Comparison of ENCODE assay signal across 8 cellular contexts in the genomic region with DNA sequence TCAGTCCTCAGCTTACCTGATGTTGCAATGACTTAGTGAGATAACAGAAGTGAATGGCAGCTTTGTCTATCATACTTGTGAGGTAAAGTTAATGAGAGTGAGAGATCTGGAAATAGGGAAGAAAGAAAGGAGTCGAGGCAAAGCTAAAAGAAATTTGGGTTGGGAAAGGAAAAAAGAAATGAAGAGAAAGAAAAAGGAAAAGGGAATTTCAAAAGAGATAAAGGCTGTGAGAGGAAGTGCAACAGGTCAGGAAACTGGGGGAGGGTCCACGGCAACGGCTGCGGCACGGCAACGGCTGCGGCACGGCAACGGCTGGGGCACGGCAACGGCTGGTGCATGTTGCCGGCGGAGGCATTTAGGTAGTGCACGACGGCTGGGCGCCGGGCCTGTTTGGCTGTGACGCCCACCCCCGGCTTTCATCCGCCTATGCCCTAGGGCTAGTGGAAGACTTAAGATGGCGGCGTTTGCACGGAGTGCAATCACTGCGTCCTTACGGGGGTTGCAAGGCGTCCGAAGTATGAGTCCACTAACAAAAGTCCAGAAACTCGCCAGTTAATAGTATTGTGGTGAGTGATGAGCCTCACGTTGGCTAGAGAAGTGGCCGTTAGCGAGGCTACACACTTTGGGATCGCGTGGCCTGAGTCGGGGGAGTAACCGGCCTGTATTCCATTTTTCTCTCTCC.
DNase-seq lines count a peak whose midpoint lies in the region; ATAC-seq, FAIRE-seq and TF ChIP-seq lines count a peak whose summit lies in the region.

No MANE protein-coding gene starts in this region.

- intact Hi-C loops in left ventricle myocardium superior (cut with micrococcal nuclease): no loop called here
- intact Hi-C loops in prostate gland (cut with DNase I): no loop called here

- TF ChIP-seq POLR2A in GM12892 (IDR thresholded peaks at IDR 0.05; ENCODE audit: low read depth, low read length) (peak; percentile 94), prostate gland (IDR thresholded peaks at IDR 0.05) (peak; percentile 43)

- peak in 1 of 4 experiments; percentile 6 for TF ChIP-seq CTCF in prostate gland (IDR thresholded peaks at IDR 0.05)

- ATAC-seq in HG02798 (IDR thresholded peaks at IDR 0.05; ENCODE audit: poor library complexity, unreplicated experiment) (peak; percentile 99), left ventricle myocardium superior (peak; percentile 100)

- peak; percentile 100 for FAIRE-seq in GM12892 (lab: Jason Lieb, UNC)

- H3K4me1 ChIP-seq in prostate gland (replicated peaks): no peaks in the 10 kb centered on the region
- no peaks in the 10 kb centered on the region for H3K4me1 ChIP-seq in urinary bladder (ENCODE audit: insufficient read depth)

- H3K27ac ChIP-seq in prostate gland (peak overlapping the region; percentile 55 to 67), urinary bladder (ENCODE audit: low read depth) (no peak overlapping the region)

- DNase-seq in GM12892 (ENCODE audit: insufficient read length): peak; percentile 78
- DNase-seq in NCI-H1417 treated with DMSO at 0.1 percent for 48 hours (lab: John Stamatoyannopoulos, UW): peak; percentile 80
- DNase-seq in T follicular helper cell (ENCODE audit: low read depth): peak; percentile 85
- peak; percentile 81 for DNase-seq in amniotic stem cell (lab: John Stamatoyannopoulos, UW)
- peak; percentile 88 for DNase-seq in left ventricle myocardium superior
- peak; percentile 74 for DNase-seq in prostate gland (ENCODE audit: low spot score)

- peak overlapping the region; percentile 46 to 50 for H3K4me3 ChIP-seq in prostate gland
- peak overlapping the region; percentile 70 for H3K4me3 ChIP-seq in urinary bladder (ENCODE audit: low read depth, low read length)

- H3K36me3 ChIP-seq in prostate gland: no peaks in the 10 kb centered on the region
- H3K36me3 ChIP-seq in urinary bladder (ENCODE audit: insufficient read depth): no peaks in the 10 kb centered on the region

- H3K27me3 ChIP-seq in prostate gland (replicated peaks; ENCODE audit: insufficient read depth): no peaks in the 10 kb centered on the region

- H3K9me3 ChIP-seq in prostate gland: no peaks in the 10 kb centered on the region

- 0% methylated on average over 21 of the region's 35 CpGs for WGBS in prostate gland
- under 1% methylated on average over 35 of the region's 35 CpGs for WGBS in urinary bladder
